33 cellular contexts compared by ENCODE assay signal in genomic region chr6:3861424-3861823, GRCh38.
"Had no signal": no experiment of that assay in that cellular context is flagged by ENCODE, and none has a peak within 500 bp of the region (broad histone marks: within the 10 kb centered on the region; RNA-seq: fewer than 3 reads in every experiment).

No MANE protein-coding gene starts in this region.

- H3K4me3 Mint-ChIP-seq: activated B cell treated with CpG ODN at 0.5 μM for 24 hours; activated CD8-positive, alpha-beta T cell treated with anti-CD3 and anti-CD28 coated beads for 36 hours; activated naive CD4-positive, alpha-beta T cell treated with anti-CD3 and anti-CD28 coated beads for 36 hours; activated naive CD4-positive, alpha-beta T cell treated with anti-CD3 and anti-CD28 coated beads, Interleukin-2, amount 50 U/mL, for 24 hours; activated naive CD8-positive, alpha-beta T cell treated with anti-CD3 and anti-CD28 coated beads for 36 hours; activated naive CD8-positive, alpha-beta T cell treated with anti-CD3 and anti-CD28 coated beads, Interleukin-2, amount 50 U/mL, for 24 hours; activated T-helper 1 cell treated with anti-CD3 and anti-CD28 coated beads, Interleukin-12 subunit alpha, Interleukin-12 subunit beta, Interleukin-2, Interleukin-4 antibody, amounts not matched to agents 30 ng/mL and 10 ng/mL and 1 ng/mL, durations not matched to agents 14 hours and 24 hours and 36 hours; T-cell; T-helper 1 cell treated with Interleukin-12 subunit alpha and Interleukin-12 subunit beta and Interleukin-4 antibody, amounts not matched to agents 30 μg/mL and 1 μg/mL, for 36 hours; T-helper 2 cell treated with Interferon-gamma antibody and Interleukin-4, amounts not matched to agents 5 μg/mL and 100 μg/mL, for 36 hours had no signal

- H3K27ac Mint-ChIP-seq: activated B cell treated with CpG ODN at 0.5 μM for 24 hours; activated CD8-positive, alpha-beta T cell treated with anti-CD3 and anti-CD28 coated beads for 36 hours; activated naive CD4-positive, alpha-beta T cell treated with anti-CD3 and anti-CD28 coated beads for 36 hours; activated naive CD4-positive, alpha-beta T cell treated with anti-CD3 and anti-CD28 coated beads, Interleukin-2, amount 50 U/mL, for 24 hours; activated naive CD8-positive, alpha-beta T cell treated with anti-CD3 and anti-CD28 coated beads for 36 hours; activated naive CD8-positive, alpha-beta T cell treated with anti-CD3 and anti-CD28 coated beads, Interleukin-2, amount 50 U/mL, for 24 hours; activated T-helper 1 cell treated with anti-CD3 and anti-CD28 coated beads, Interleukin-12 subunit alpha, Interleukin-12 subunit beta, Interleukin-2, Interleukin-4 antibody, amounts not matched to agents 30 ng/mL and 10 ng/mL and 1 ng/mL, durations not matched to agents 14 hours and 24 hours and 36 hours; activated T-helper 2 cell treated with anti-CD3 and anti-CD28 coated beads, Interferon-gamma antibody, Interleukin-2, Interleukin-4, amounts not matched to agents 10 μg/mL and 5 μg/mL and 100 μg/mL, durations not matched to agents 14 hours and 24 hours and 36 hours; T-cell; T-helper 1 cell treated with Interleukin-12 subunit alpha and Interleukin-12 subunit beta and Interleukin-4 antibody, amounts not matched to agents 30 μg/mL and 1 μg/mL, for 36 hours; T-helper 2 cell treated with Interferon-gamma antibody and Interleukin-4, amounts not matched to agents 5 μg/mL and 100 μg/mL, for 36 hours had no signal

- H3K36me3 ChIP-seq: adrenal gland, cardiac muscle cell, colonic mucosa, WERI-Rb-1 had no signal

- ATAC-seq: activated CD4-positive, CD25-positive, alpha-beta regulatory T cell treated with anti-CD3 and anti-CD28 coated beads, Interleukin-2, amount 50 U/mL, for 24 hours; activated CD8-positive, alpha-beta T cell treated with anti-CD3 and anti-CD28 coated beads for 36 hours; activated naive CD8-positive, alpha-beta T cell treated with anti-CD3 and anti-CD28 coated beads, Interleukin-2, amount 50 U/mL, for 24 hours; body of pancreas; T-cell had no signal

- H3K36me3 Mint-ChIP-seq: activated naive CD8-positive, alpha-beta T cell treated with anti-CD3 and anti-CD28 coated beads for 36 hours; T-cell had no signal

- H3K27ac ChIP-seq: adrenal gland, body of pancreas, cardiac muscle cell, colonic mucosa, epithelial cell of prostate, WERI-Rb-1 had no signal

- H3K27me3 ChIP-seq: body of pancreas, cardiac muscle cell, colonic mucosa had no signal

- H3K4me1 Mint-ChIP-seq: activated B cell treated with CpG ODN at 0.5 μM for 24 hours; activated naive CD4-positive, alpha-beta T cell treated with anti-CD3 and anti-CD28 coated beads, Interleukin-2, amount 50 U/mL, for 24 hours; activated naive CD8-positive, alpha-beta T cell treated with anti-CD3 and anti-CD28 coated beads for 36 hours; activated naive CD8-positive, alpha-beta T cell treated with anti-CD3 and anti-CD28 coated beads, Interleukin-2, amount 50 U/mL, for 24 hours; T-cell had no signal

- DNase-seq: activated B cell treated with CpG ODN at 0.5 μM for 24 hours; activated CD4-positive, alpha-beta T cell treated with anti-CD3 and anti-CD28 coated beads for 48 hours; activated CD4-positive, alpha-beta T cell treated with anti-CD3 and anti-CD28 coated beads, Interleukin-2, amount 50 U/mL, for 1 hour; activated CD4-positive, alpha-beta T cell treated with anti-CD3 and anti-CD28 coated beads, Interleukin-2, amount 50 U/mL, for 48 hours; activated CD8-positive, alpha-beta memory T cell treated with anti-CD3 and anti-CD28 coated beads for 24 hours; activated CD8-positive, alpha-beta T cell treated with anti-CD3 and anti-CD28 coated beads for 36 hours; activated effector memory CD4-positive, alpha-beta T cell treated with anti-CD3 and anti-CD28 coated beads, Interleukin-2, amount 50 U/mL, for 16 hours; activated naive CD4-positive, alpha-beta T cell treated with anti-CD3 and anti-CD28 coated beads for 36 hours; activated naive CD8-positive, alpha-beta T cell treated with anti-CD3 and anti-CD28 coated beads for 36 hours; activated naive CD8-positive, alpha-beta T cell treated with anti-CD3 and anti-CD28 coated beads, Interleukin-2, amount 50 U/mL, for 24 hours; activated T-cell treated with anti-CD3 and anti-CD28 coated beads, Interleukin-2, amount 50 U/mL, for 48 hours; adrenal gland; amygdala; aorta; body of pancreas; central memory CD4-positive, alpha-beta T cell; cerebellar nuclear complex; colonic mucosa; effector CD8-positive, alpha-beta T cell; foreskin fibroblast; head of caudate nucleus; T-cell; T1000; WERI-Rb-1 had no signal

- H3K4me1 ChIP-seq: adrenal gland, body of pancreas, colonic mucosa had no signal

- H3K9me3 ChIP-seq: adrenal gland, body of pancreas, colonic mucosa had no signal

- H3K9me3 Mint-ChIP-seq: T-helper 1 cell treated with Interleukin-12 subunit alpha and Interleukin-12 subunit beta and Interleukin-4 antibody, amounts not matched to agents 30 μg/mL and 1 μg/mL, for 36 hours had no signal

- FAIRE-seq: frontal cortex had no signal

- H3K4me3 ChIP-seq: adrenal gland, body of pancreas, cardiac muscle cell, colonic mucosa had no signal
